Comparison of ENCODE assay signal across 8 cellular contexts in genomic region chr10:70232155-70232858, GRCh38. TPM values are rescaled to one million over a fixed set of nuclear protein-coding genes. Genes with fewer than 3 reads are reported as not detected.
A peak's percentile ranks its signal among the peaks of the same experiment; 100 is the strongest.
DNase-seq lines count a peak whose midpoint lies in the region; ATAC-seq, FAIRE-seq and TF ChIP-seq lines count a peak whose summit lies in the region.

No MANE protein-coding gene starts in this region.

- no peaks in the 10 kb centered on the region for H3K9me3 Mint-ChIP-seq in T-helper 2 cell treated with Interferon-gamma antibody and Interleukin-4, amounts not matched to agents 5 μg/mL and 100 μg/mL, for 36 hours

- H3K4me1 ChIP-seq in HUES6 (ENCODE audit: control insufficient read depth, insufficient read depth, low read length) = no peaks in the 10 kb centered on the region

- FAIRE-seq in bronchial epithelial cell (lab: Jason Lieb, UNC) = no peak

- H3K27me3 ChIP-seq in HUES6 (ENCODE audit: control insufficient read depth, insufficient read depth, low read length) (no peaks in the 10 kb centered on the region), bronchial epithelial cell (ENCODE audit: control insufficient read depth, insufficient read depth, low read length) (no peaks in the 10 kb centered on the region)

- H3K36me3 Mint-ChIP-seq in T-helper 2 cell treated with Interferon-gamma antibody and Interleukin-4, amounts not matched to agents 5 μg/mL and 100 μg/mL, for 36 hours (ENCODE audit: low read depth) = peaks cover 25% of the 10 kb centered on the region

- H3K4me1 Mint-ChIP-seq in T-helper 2 cell treated with Interferon-gamma antibody and Interleukin-4, amounts not matched to agents 5 μg/mL and 100 μg/mL, for 36 hours (ENCODE audit: low read depth) = peaks cover 28% of the 10 kb centered on the region

- no peaks in the 10 kb centered on the region for H3K27me3 Mint-ChIP-seq in T-helper 2 cell treated with Interferon-gamma antibody and Interleukin-4, amounts not matched to agents 5 μg/mL and 100 μg/mL, for 36 hours (ENCODE audit: low read depth)

- peak; percentile 49 for DNase-seq in CD1c-positive myeloid dendritic cell (ENCODE audit: extremely low spot score)
- peak; percentile 71 for DNase-seq in T-helper 2 cell treated with Interferon-gamma antibody and Interleukin-4, amounts not matched to agents 5 μg/mL and 100 μg/mL, for 36 hours (ENCODE audit: low spot score)
- DNase-seq in bronchial epithelial cell (ENCODE audit: low read depth) = peak; percentile 74
- peak; percentile 66 for DNase-seq in islet precursor cell
- DNase-seq in stimulated activated CD4-positive, alpha-beta T cell treated with anti-CD3 and anti-CD28 coated beads, Interleukin-1b, Interleukin-23, amount 100 ng/mL, for 4 hours (ENCODE audit: low read depth in 2 of 2) = peak; percentile 32 to 46

- peak overlapping the region; percentile 74 for H3K9ac ChIP-seq in HUES6 (ENCODE audit: low read length)

- no peak for TF ChIP-seq CTCF in bronchial epithelial cell (IDR thresholded peaks at IDR 0.05; ENCODE audit: insufficient read depth, low read length, severe bottlenecking)

- peaks cover 27% of the 10 kb centered on the region for H3K36me3 ChIP-seq in HUES6 (ENCODE audit: control insufficient read depth, insufficient read depth, low read length)
- peaks cover 4% of the 10 kb centered on the region for H3K36me3 ChIP-seq in bronchial epithelial cell (ENCODE audit: control insufficient read depth, insufficient read depth, low read length)

- H3K9me3 ChIP-seq in HUES6 (ENCODE audit: control insufficient read depth, insufficient read depth, low read depth, low read length) = peaks cover 1% of the 10 kb centered on the region; the same call in 1 of the 2 replicates

- H3K27ac Mint-ChIP-seq in T-helper 2 cell treated with Interferon-gamma antibody and Interleukin-4, amounts not matched to agents 5 μg/mL and 100 μg/mL, for 36 hours = peak overlapping the region; percentile 87

- H3K4me3 Mint-ChIP-seq in T-helper 2 cell treated with Interferon-gamma antibody and Interleukin-4, amounts not matched to agents 5 μg/mL and 100 μg/mL, for 36 hours = peak overlapping the region; percentile 89

- ATAC-seq in GM21528 (IDR thresholded peaks at IDR 0.05; ENCODE audit: low FRiP score, unreplicated experiment) (no peak), HG03025 (IDR thresholded peaks at IDR 0.05; ENCODE audit: low FRiP score, unreplicated experiment) (no peak)

- H3K27ac ChIP-seq in HUES6 (ENCODE audit: low read depth, low read length) = peak overlapping the region; percentile 28; the same call in 1 of the 2 replicates

- H3K4me3 ChIP-seq in HUES6 (ENCODE audit: low read depth, low read length) = peak overlapping the region; percentile 78
- H3K4me3 ChIP-seq in bronchial epithelial cell (ENCODE audit: low read depth, low read length) = peak overlapping the region; percentile 94

RNA-seq across cellular contexts. Expression of gene PPA1, which starts 0.9 kb away (rescaled TPM):
- 196 and 350 TPM in 2 replicates for total RNA-seq in bronchial epithelial cell

RNA-seq across cellular contexts. Expression of gene NPFFR1, which starts 51.5 kb away (rescaled TPM):
- under 0.01 TPM in 1 of 2 replicates, not detected in the other for total RNA-seq in bronchial epithelial cell
